8 cellular contexts compared by ENCODE assay signal in the genomic region with DNA sequence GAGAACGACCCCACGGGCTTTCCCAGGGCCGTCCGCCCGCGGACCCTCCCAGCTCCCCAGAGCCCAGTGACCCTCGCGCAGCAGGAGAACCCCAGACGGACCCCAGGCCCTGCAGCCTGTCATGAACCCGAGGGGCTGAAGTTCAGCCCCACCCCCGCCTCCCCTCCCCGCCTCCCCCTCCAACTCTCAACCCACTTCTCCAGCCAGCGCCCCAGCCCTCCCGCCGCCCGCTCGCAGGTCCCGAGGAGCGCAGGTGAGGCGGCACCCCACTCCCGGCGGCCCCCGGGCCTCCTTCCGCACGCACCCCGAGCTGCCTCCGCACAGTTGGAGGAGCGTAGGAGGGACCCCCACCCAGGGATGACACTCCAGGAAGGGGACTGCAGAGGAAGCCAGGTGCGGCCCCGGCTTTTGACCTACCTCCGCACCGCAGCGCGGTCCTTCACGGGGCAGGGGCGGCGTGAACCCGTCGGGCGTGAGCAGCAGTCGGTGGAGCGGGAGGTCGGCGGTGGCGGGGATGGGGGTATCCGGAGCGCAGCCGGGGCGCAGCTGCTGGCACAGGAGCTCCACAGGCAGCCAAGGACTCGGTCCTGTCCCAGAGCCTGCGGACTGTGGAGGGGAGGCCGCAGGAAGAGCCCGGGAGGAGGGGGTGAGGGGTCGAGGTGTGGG. TPM values are rescaled to one million over a fixed set of nuclear protein-coding genes. Genes with fewer than 3 reads are reported as not detected.
DNase-seq lines count a peak whose midpoint lies in the region; ATAC-seq, FAIRE-seq and TF ChIP-seq lines count a peak whose summit lies in the region.

A gene with protein sequence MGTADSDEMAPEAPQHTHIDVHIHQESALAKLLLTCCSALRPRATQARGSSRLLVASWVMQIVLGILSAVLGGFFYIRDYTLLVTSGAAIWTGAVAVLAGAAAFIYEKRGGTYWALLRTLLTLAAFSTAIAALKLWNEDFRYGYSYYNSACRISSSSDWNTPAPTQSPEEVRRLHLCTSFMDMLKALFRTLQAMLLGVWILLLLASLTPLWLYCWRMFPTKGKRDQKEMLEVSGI (plus strand): TSS at position 194 of the 666 bp plus-strand sequence. CDS start 782 bp downstream, outside the sequence.

- H3K9me3 Mint-ChIP-seq in astrocyte (ENCODE audit: unreplicated experiment) = no peaks in the 10 kb centered on the region

- H3K27ac ChIP-seq in astrocyte (ENCODE audit: low read depth, low read length) = no peak within 1 kb of the TSS

- ATAC-seq in HG03565 (IDR thresholded peaks at IDR 0.05; ENCODE audit: unreplicated experiment) (no peak), HG02852 (IDR thresholded peaks at IDR 0.05; ENCODE audit: unreplicated experiment) (no peak)

- no peak for TF ChIP-seq CTCF in astrocyte (IDR thresholded peaks at IDR 0.05; ENCODE audit: insufficient read depth, low read depth, low read length)

- FAIRE-seq in astrocyte (lab: Jason Lieb, UNC) = no peak

- H3K4me3 Mint-ChIP-seq in astrocyte (ENCODE audit: unreplicated experiment) = peak within 1 kb of the TSS; percentile 67

- DNase-seq in NCI-H146 (lab: John Stamatoyannopoulos, UW) = peak; percentile 73
- DNase-seq in astrocyte (ENCODE audit: low read depth) = no peak
- DNase-seq in left kidney (ENCODE audit: low read depth, low spot score) = peak; percentile 32
- DNase-seq in stimulated activated CD4-positive, alpha-beta T cell treated with anti-CD3 and anti-CD28 coated beads, Interleukin-4, amount 100 ng/mL, for 24 hours = peak; percentile 14
- DNase-seq in AG08395 (ENCODE audit: low spot score) = no peak
- DNase-seq in NCI-H82 treated with DMSO at 0.1 percent for 48 hours (lab: John Stamatoyannopoulos, UW; ENCODE audit: unreplicated experiment) = no peak

- H3K27me3 Mint-ChIP-seq in astrocyte (ENCODE audit: low read depth, unreplicated experiment) = peaks cover 46% of the 10 kb centered on the region

- H3K4me2 ChIP-seq in astrocyte (ENCODE audit: low read length) = no peak within 1 kb of the TSS

- no peak within 1 kb of the TSS for H2AFZ ChIP-seq in astrocyte (ENCODE audit: low read depth, low read length)

- H3K79me2 ChIP-seq in astrocyte (ENCODE audit: insufficient read depth, low read length) = no peaks in the 10 kb centered on the region

- H3K9ac ChIP-seq in astrocyte (ENCODE audit: low read length) = no peak within 1 kb of the TSS

- H3K4me1 ChIP-seq in astrocyte (ENCODE audit: insufficient read depth, low read length) = no peaks in the 10 kb centered on the region

- no peaks in the 10 kb centered on the region for H3K9me3 ChIP-seq in astrocyte (ENCODE audit: insufficient read depth, low read depth, low read length)

- H4K20me1 ChIP-seq in astrocyte (ENCODE audit: insufficient read depth, low read length) = no peaks in the 10 kb centered on the region

- no peaks in the 10 kb centered on the region for H3K36me3 ChIP-seq in astrocyte (ENCODE audit: insufficient read depth, low read length)

- no peaks in the 10 kb centered on the region for H3K36me3 Mint-ChIP-seq in astrocyte (ENCODE audit: low read depth, unreplicated experiment)

- no peaks in the 10 kb centered on the region for H3K4me1 Mint-ChIP-seq in astrocyte (ENCODE audit: low read depth, unreplicated experiment)

- H3K27me3 ChIP-seq in astrocyte (ENCODE audit: insufficient read depth, low read length) = peaks cover 11% of the 10 kb centered on the region

- H3K4me3 ChIP-seq in astrocyte (ENCODE audit: insufficient read depth, low read depth, low read length) = no peak within 1 kb of the TSS

- H3K27ac Mint-ChIP-seq in astrocyte (ENCODE audit: unreplicated experiment) = no peak within 1 kb of the TSS

RNA-seq across cellular contexts. Expression of the gene that starts here (rescaled TPM):
- 0.31 TPM in 1 of 2 replicates, not detected in the other for total RNA-seq in astrocyte

Comparison
In these comparisons a context has a peak if more than half of its experiments do, and no peak if none do; other contexts are left out.
1. DNase-seq: peak in NCI-H146 (single experiment), left kidney (single experiment) and stimulated activated CD4-positive, alpha-beta T cell treated with anti-CD3 and anti-CD28 coated beads, Interleukin-4, amount 100 ng/mL, for 24 hours (single experiment); none in astrocyte (single experiment), AG08395 (single experiment) and NCI-H82 treated with DMSO at 0.1 percent for 48 hours (single experiment).